In the genomic region with DNA sequence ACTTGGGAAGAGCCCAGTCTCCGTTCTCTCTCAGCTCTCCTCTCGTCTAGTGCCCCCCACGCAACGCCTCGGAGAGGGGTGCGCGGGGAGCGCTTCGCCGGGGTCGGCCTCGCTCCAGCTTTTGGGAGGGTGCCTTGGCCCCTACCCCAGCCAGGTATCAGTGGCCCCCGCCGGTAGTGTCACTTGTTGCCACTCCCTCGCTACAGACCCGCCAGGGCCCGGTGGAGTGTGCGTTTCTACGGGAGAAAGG, we compare ENCODE assay signal across 10 cellular contexts. TPM values are rescaled to one million over a fixed set of nuclear protein-coding genes. Genes with fewer than 3 reads are reported as not detected.
DNase-seq lines count a peak whose midpoint lies in the region; ATAC-seq and TF ChIP-seq lines count a peak whose summit lies in the region.
"Had no signal": no experiment of that assay in that cellular context is flagged by ENCODE, and none has a peak within 500 bp of the region (broad histone marks: within the 10 kb centered on the region; RNA-seq: fewer than 3 reads in every experiment).

No MANE protein-coding gene starts in this region.

- H3K4me1 ChIP-seq in colonic mucosa: peaks cover 8% of the 10 kb centered on the region
- peaks cover 0 to 3% of the 10 kb centered on the region in 2 donors for H3K4me1 ChIP-seq in lung (ENCODE audit: control insufficient read depth in 2 of 2, insufficient read depth in 2 of 2, low read length in 2 of 2)

- H3K9ac ChIP-seq in colonic mucosa (ENCODE audit: low read depth in 2 of 2, low read length in 2 of 2): peak overlapping the region; percentile 51 to 79

- peak overlapping the region; percentile 60 for H3K4me3 ChIP-seq in MG63
- peak overlapping the region; percentile 47 for H3K4me3 ChIP-seq in colonic mucosa
- H3K4me3 ChIP-seq in lung: peak overlapping the region; percentile 21

- intact Hi-C loops in colonic mucosa (cut with DNase I): no loop called here

- WGBS in lung, 2 donors: 1 to 5% methylated on average over 19 of the region's 19 CpGs

- TF ChIP-seq CTCF in colonic mucosa (IDR thresholded peaks at IDR 0.05) (no peak), lung (IDR thresholded peaks at IDR 0.05; ENCODE audit: control extremely low read depth, extremely low read depth) (no peak)

- H3K36me3 ChIP-seq in MG63: no peaks in the 10 kb centered on the region
- H3K36me3 ChIP-seq in colonic mucosa: no peaks in the 10 kb centered on the region
- H3K36me3 ChIP-seq in lung (ENCODE audit: control insufficient read depth in 2 of 2, insufficient read depth in 2 of 2, low read length in 2 of 2): no peaks in the 10 kb centered on the region

- H3K27me3 ChIP-seq in MG63: no peaks in the 10 kb centered on the region
- peaks cover 40% of the 10 kb centered on the region for H3K27me3 ChIP-seq in colonic mucosa
- peaks cover 5% of the 10 kb centered on the region for H3K27me3 ChIP-seq in lung (ENCODE audit: control insufficient read depth, insufficient read depth)

- H3K27ac ChIP-seq in colonic mucosa: peak overlapping the region; percentile 71
- H3K27ac ChIP-seq in lung (ENCODE audit: low read depth in 1 of 2, low read length in 1 of 2): peak overlapping the region; percentile 47 to 77
- H3K27ac ChIP-seq in substantia nigra (ENCODE audit: low read depth, low read length, poor library complexity, severe bottlenecking): peak overlapping the region; percentile 35

- H3K9me3 ChIP-seq in MG63: no peaks in the 10 kb centered on the region
- no peaks in the 10 kb centered on the region for H3K9me3 ChIP-seq in colonic mucosa
- peaks cover 0 to 1% of the 10 kb centered on the region in 2 donors for H3K9me3 ChIP-seq in lung (ENCODE audit: control insufficient read depth in 2 of 2, insufficient read depth in 1 of 2, low read length in 1 of 2)

- ATAC-seq in lung (ENCODE audit: insufficient read depth, low FRiP score) (no peak), GM18498 (IDR thresholded peaks at IDR 0.05; ENCODE audit: unreplicated experiment) (no peak)

- DNase-seq in MG63 (no peak), colonic mucosa (no peak), lung (ENCODE audit: low spot score) (no peak), substantia nigra (lab: John Stamatoyannopoulos, UW) (no peak), germinal center (ENCODE audit: low spot score) (no peak), COR-L47 (lab: John Stamatoyannopoulos, UW) (no peak)
- DNase-seq in effector CD4-positive, alpha-beta T cell: no peak
- DNase-seq: NCI-H146; stimulated activated CD4-positive, alpha-beta T cell treated with anti-CD3 and anti-CD28 coated beads, Interleukin-1b, Interleukin-23, amount 100 ng/mL, for 48 hours had no signal

RNA-seq across cellular contexts. Expression of a gene that starts 0.8 kb away (rescaled TPM):
- 22.1 and 33.2 TPM in 2 replicates for total RNA-seq in MG63 (2014; rRNA removed; shearing (Covaris generic); ENCODE audit: low replicate concordance)
- total RNA-seq in colonic mucosa (10 to 100 TPM; 10.2 to 17.1 TPM), lung (100 to 1,000 TPM; 157 to 236 TPM)
- 10 to 100 TPM in 1 of 2 donors, 1 to 10 TPM in 1; 7.1 to 32.7 TPM for polyA plus RNA-seq in lung
